ENCODE assay signal across 13 cellular contexts in the genomic region with DNA sequence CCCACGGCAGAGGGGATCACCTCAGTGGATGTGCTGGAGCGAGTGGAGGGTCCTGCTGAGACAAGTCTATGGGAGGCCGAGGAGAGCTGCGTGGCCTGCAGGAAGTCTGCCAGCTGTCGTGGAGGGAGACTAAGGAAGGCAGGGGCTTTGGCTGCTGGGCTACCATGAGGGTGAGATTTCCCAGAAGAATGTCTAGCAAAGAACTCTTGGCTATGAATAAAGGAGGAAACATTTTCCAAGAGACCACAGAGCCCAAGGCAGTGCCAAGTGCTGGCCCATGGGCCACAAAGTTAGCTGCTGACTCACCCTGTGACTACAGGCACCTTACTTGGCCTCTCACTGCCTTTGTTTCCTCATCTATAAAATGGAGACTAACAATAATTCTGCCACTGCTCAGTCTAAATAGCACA.
DNase-seq lines count a peak whose midpoint lies in the region; ATAC-seq, FAIRE-seq and TF ChIP-seq lines count a peak whose summit lies in the region.
"Had no signal": no experiment of that assay in that cellular context is flagged by ENCODE, and none has a peak within 500 bp of the region (broad histone marks: within the 10 kb centered on the region; RNA-seq: fewer than 3 reads in every experiment).

No MANE protein-coding gene starts in this region.

- TF ChIP-seq POLR2A in K562 (conservative IDR thresholded peaks at IDR 0.05) (no peak), erythroblast (IDR thresholded peaks at IDR 0.05; ENCODE audit: low read length) (no peak)

- no peaks in the 10 kb centered on the region for H3K9me3 ChIP-seq in K562 (replicated peaks; ENCODE audit: control insufficient read depth, insufficient read depth, low read depth, low read length)

- ATAC-seq in K562, result no peak
- no peak for ATAC-seq in GM19328 (IDR thresholded peaks at IDR 0.05; ENCODE audit: unreplicated experiment)
- ATAC-seq: sciatic nerve had no signal

- FAIRE-seq in K562 (lab: Jason Lieb, UNC), result no peak

- 28% methylated on average over 5 of the region's 5 CpGs for WGBS in K562 (ENCODE audit: insufficient coverage, low coverage, missing lambda C conversion rate)

- H3K9ac ChIP-seq in K562 (ENCODE audit: insufficient read depth in 1 of 2, low read depth in 2 of 2, low read length in 2 of 2), result peak overlapping the region in 1 of 2 experiments; percentile 30; a peak in 1 of 4 replicates

- POLR2A ChIA-PET in K562 (lab: Yijun Ruan, JAX), result interaction anchor here (1.1 kb wide), 1 partner anchor 19 kb away, joined by 3 read pairs; no protein-coding TSS in a partner anchor

- H3K4me3 ChIP-seq in K562, result no peak overlapping the region

- no peaks in the 10 kb centered on the region for H3K9me1 ChIP-seq in K562 (ENCODE audit: control insufficient read depth, insufficient read depth, low read length)

- H3K36me3 ChIP-seq in K562 (ENCODE audit: control insufficient read depth, insufficient read depth, low read length), result no peaks in the 10 kb centered on the region

- H3K27me3 ChIP-seq in K562 (ENCODE audit: control insufficient read depth in 2 of 2, insufficient read depth in 2 of 2, low read length in 2 of 2), result no peaks in the 10 kb centered on the region

- H2AFZ ChIP-seq in K562 (ENCODE audit: low read depth, low read length), result no peak overlapping the region

- BruUV-seq in K562 (replicated peaks; lab: Mats Ljungman, UMichigan), result no TSS peak

- in situ Hi-C loops in K562 (cut with MboI), result no loop called here

- no peaks in the 10 kb centered on the region for H3K79me2 ChIP-seq in K562 (ENCODE audit: control insufficient read depth, insufficient read depth, low read length)

- no peak for TF ChIP-seq RAD21 in K562 (CRISPR knock-in tag; conservative IDR thresholded peaks at IDR 0.05 in 1 of 2, IDR thresholded peaks at IDR 0.05 in 1 of 2)

- no peaks in the 10 kb centered on the region for H4K20me1 ChIP-seq in K562 (replicated peaks; ENCODE audit: control insufficient read depth, insufficient read depth, low read length)

- H3K4me1 ChIP-seq in K562 (replicated peaks in 1 of 2; ENCODE audit: control insufficient read depth in 2 of 2, insufficient read depth in 2 of 2, low read length in 2 of 2), result peaks cover 0 to 9% of the 10 kb centered on the region in 2 experiments; a peak in 2 of 5 replicates

- peak; percentile 49 for DNase-seq in AG09319 (ENCODE audit: extremely low read depth, low read depth)
- peak; percentile 88 for DNase-seq in LHCN-M2 (ENCODE audit: low read depth)
- no peak for DNase-seq in K562 (ENCODE audit: extremely low read depth in 1 of 4, low spot score in 3 of 4)
- peak; percentile 38 for DNase-seq in kidney glomerular epithelial cell (lab: John Stamatoyannopoulos, UW)
- no peak for DNase-seq in NCI-H82 (lab: John Stamatoyannopoulos, UW)
- DNase-seq in stimulated activated CD4-positive, alpha-beta T cell treated with anti-CD3 and anti-CD28 coated beads, Interleukin-4, amount 100 ng/mL, for 4 hours, result no peak
- DNase-seq in erythroblast (lab: John Stamatoyannopoulos, UW), result no peak
- DNase-seq: activated CD4-positive, alpha-beta T cell treated with anti-CD3 and anti-CD28 coated beads for 48 hours; CD4-positive, alpha-beta T cell; cortex of kidney; Kasumi-1 had no signal

- TF ChIP-seq CTCF in AG09319 (IDR thresholded peaks at IDR 0.05; ENCODE audit: low read depth, low read length) (no peak), K562 (IDR thresholded peaks at IDR 0.05 in 2 of 3, conservative IDR thresholded peaks at IDR 0.05 in 1 of 3; ENCODE audit: insufficient read depth in 2 of 3, low read depth in 1 of 3, low read length in 3 of 3) (no peak)

- TF ChIP-seq EP300 in K562 (IDR thresholded peaks at IDR 0.05; ENCODE audit: low read length), result no peak

- CTCF ChIA-PET in K562 (lab: Yijun Ruan, JAX; ENCODE audit: low intra/inter-chr PET ratio), result no interaction called here

- no peak overlapping the region for H3K4me2 ChIP-seq in K562 (ENCODE audit: insufficient read depth, low read length)

- intact Hi-C loops in K562 (cut with micrococcal nuclease), result no loop called here

- H3K27ac ChIP-seq in K562 (ENCODE audit: extremely low read depth, low read depth, low read length), result no peak overlapping the region

TF ChIP-seq in K562, 482 proteins besides CTCF, POLR2A, EP300 and RAD21:
- TF ChIP-seq, protein P1, sequence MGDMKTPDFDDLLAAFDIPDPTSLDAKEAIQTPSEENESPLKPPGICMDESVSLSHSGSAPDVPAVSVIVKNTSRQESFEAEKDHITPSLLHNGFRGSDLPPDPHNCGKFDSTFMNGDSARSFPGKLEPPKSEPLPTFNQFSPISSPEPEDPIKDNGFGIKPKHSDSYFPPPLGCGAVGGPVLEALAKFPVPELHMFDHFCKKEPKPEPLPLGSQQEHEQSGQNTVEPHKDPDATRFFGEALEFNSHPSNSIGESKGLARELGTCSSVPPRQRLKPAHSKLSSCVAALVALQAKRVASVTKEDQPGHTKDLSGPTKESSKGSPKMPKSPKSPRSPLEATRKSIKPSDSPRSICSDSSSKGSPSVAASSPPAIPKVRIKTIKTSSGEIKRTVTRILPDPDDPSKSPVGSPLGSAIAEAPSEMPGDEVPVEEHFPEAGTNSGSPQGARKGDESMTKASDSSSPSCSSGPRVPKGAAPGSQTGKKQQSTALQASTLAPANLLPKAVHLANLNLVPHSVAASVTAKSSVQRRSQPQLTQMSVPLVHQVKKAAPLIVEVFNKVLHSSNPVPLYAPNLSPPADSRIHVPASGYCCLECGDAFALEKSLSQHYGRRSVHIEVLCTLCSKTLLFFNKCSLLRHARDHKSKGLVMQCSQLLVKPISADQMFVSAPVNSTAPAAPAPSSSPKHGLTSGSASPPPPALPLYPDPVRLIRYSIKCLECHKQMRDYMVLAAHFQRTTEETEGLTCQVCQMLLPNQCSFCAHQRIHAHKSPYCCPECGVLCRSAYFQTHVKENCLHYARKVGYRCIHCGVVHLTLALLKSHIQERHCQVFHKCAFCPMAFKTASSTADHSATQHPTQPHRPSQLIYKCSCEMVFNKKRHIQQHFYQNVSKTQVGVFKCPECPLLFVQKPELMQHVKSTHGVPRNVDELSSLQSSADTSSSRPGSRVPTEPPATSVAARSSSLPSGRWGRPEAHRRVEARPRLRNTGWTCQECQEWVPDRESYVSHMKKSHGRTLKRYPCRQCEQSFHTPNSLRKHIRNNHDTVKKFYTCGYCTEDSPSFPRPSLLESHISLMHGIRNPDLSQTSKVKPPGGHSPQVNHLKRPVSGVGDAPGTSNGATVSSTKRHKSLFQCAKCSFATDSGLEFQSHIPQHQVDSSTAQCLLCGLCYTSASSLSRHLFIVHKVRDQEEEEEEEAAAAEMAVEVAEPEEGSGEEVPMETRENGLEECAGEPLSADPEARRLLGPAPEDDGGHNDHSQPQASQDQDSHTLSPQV (IDR thresholded peaks at IDR 0.05), result no peak
- TF ChIP-seq NFE2 (IDR thresholded peaks at IDR 0.05; ENCODE audit: low read depth) (0 out of 2 replicates have a peak, but pooled peaks have one; percentile 2), ZNF57 (CRISPR knock-in tag; IDR thresholded peaks at IDR 0.05) (no peak), ZNF263 (CRISPR knock-in tag; IDR thresholded peaks at IDR 0.05; ENCODE audit: borderline replicate concordance) (no peak), NFIX (CRISPR knock-in tag; IDR thresholded peaks at IDR 0.05; ENCODE audit: low read depth) (no peak), ILK (tag; IDR thresholded peaks at IDR 0.05; ENCODE audit: borderline replicate concordance, low read depth) (no peak), ZNF12 (CRISPR knock-in tag; IDR thresholded peaks at IDR 0.05) (no peak)
TF ChIP-seq in K562: peak in this region for 1.

Comparison
In these comparisons a context has a peak if more than half of its experiments do, and no peak if none do; other contexts are left out.
1. DNase-seq: peak in AG09319 (single experiment), LHCN-M2 (single experiment) and kidney glomerular epithelial cell (single experiment); none in K562 (0 of 4), NCI-H82 (single experiment), stimulated activated CD4-positive, alpha-beta T cell treated with anti-CD3 and anti-CD28 coated beads, Interleukin-4, amount 100 ng/mL, for 4 hours (0 of 2) and erythroblast (0 of 2).